ENCODE assay signal across 1 cellular context in genomic region chr13:68810660-68811059, GRCh38.
TF ChIP-seq lines count a peak whose summit lies in the region.

No MANE protein-coding gene starts in this region.

TF ChIP-seq in WTC11, 78 proteins besides CTCF, POLR2A, EP300 and RAD21 (continued from another document):
- TF ChIP-seq ZNF317 (CRISPR knock-in tag; IDR thresholded peaks at IDR 0.05; ENCODE audit: borderline replicate concordance, low read depth) (no peak), FOXJ3 (CRISPR knock-in tag; IDR thresholded peaks at IDR 0.05; ENCODE audit: borderline replicate concordance) (no peak), AFF4 (CRISPR knock-in tag; IDR thresholded peaks at IDR 0.05; ENCODE audit: borderline replicate concordance) (no peak), JAZF1 (CRISPR knock-in tag; IDR thresholded peaks at IDR 0.05) (no peak), TCF7 (CRISPR knock-in tag; IDR thresholded peaks at IDR 0.05; ENCODE audit: low read depth) (no peak)
- TF ChIP-seq, protein P1, sequence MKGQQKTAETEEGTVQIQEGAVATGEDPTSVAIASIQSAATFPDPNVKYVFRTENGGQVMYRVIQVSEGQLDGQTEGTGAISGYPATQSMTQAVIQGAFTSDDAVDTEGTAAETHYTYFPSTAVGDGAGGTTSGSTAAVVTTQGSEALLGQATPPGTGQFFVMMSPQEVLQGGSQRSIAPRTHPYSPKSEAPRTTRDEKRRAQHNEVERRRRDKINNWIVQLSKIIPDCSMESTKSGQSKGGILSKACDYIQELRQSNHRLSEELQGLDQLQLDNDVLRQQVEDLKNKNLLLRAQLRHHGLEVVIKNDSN (CRISPR knock-in tag; IDR thresholded peaks at IDR 0.05): no peak
